In the genomic region with DNA sequence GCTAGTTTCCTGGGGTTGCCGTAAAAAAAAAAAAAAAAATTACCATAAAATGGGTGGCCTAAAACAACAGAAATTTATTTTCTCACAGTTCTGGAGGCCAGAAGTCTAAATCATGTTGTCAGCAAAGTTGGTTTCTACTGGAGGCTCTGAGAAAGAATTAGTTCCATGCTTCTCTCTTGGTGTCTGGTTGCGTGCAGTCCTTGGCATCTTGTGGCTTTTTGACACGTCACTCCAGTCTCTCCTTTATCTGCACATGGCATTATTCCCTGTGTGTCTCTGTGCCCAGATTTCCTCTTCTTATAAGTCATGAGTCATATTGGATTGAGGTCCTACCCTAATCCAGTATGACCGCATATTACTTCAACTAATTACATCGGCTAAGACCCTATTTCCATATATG, we compare ENCODE assay signal across 26 cellular contexts. TPM values are rescaled to one million over a fixed set of nuclear protein-coding genes. Genes with fewer than 3 reads are reported as not detected.
A peak's percentile ranks its signal among the peaks of the same experiment; 100 is the strongest.
DNase-seq lines count a peak whose midpoint lies in the region; ATAC-seq and TF ChIP-seq lines count a peak whose summit lies in the region.
"Had no signal": no experiment of that assay in that cellular context is flagged by ENCODE, and none has a peak within 500 bp of the region (broad histone marks: within the 10 kb centered on the region; RNA-seq: fewer than 3 reads in every experiment).

No MANE protein-coding gene starts in this region.

- BruUV-seq in PC-3 (replicated peaks; lab: Mats Ljungman, UMichigan) = no TSS peak

- H3K36me3 ChIP-seq in PC-3 (ENCODE audit: low read depth, low read length) (no peaks in the 10 kb centered on the region), skeletal muscle satellite cell (ENCODE audit: insufficient read depth, low read length) (no peaks in the 10 kb centered on the region)
- H3K36me3 ChIP-seq: BLaER1 treated with 17β-estradiol and CSF1 and Interleukin-3, amounts not matched to agents 10 nM and 100 nM; thoracic aorta had no signal

- CTCF ChIA-PET in PC-3 (lab: Charles Lee) = no interaction called here
- CTCF ChIA-PET in activated CD4-positive, alpha-beta memory T cell treated with anti-CD3 and anti-CD28 coated beads, Interleukin-2, amount 10 ng/mL, durations not matched to agents 7 days and 5 days (lab: Charles Lee) = no interaction called here

- H3K27me3 ChIP-seq in PC-3 (ENCODE audit: low read length) (no peaks in the 10 kb centered on the region), skeletal muscle satellite cell (ENCODE audit: control insufficient read depth, insufficient read depth, low read length) (no peaks in the 10 kb centered on the region)
- H3K27me3 ChIP-seq: BLaER1 treated with 17β-estradiol and CSF1 and Interleukin-3, amounts not matched to agents 10 nM and 100 nM; gastroesophageal sphincter had no signal

- H3K36me3 Mint-ChIP-seq in activated CD4-positive, alpha-beta memory T cell treated with anti-CD3 and anti-CD28 coated beads, Interleukin-2, amount 10 ng/mL, durations not matched to agents 7 days and 5 days (ENCODE audit: low read depth) = no peaks in the 10 kb centered on the region
- H3K36me3 Mint-ChIP-seq: natural killer cell treated with Interleukin-12 subunit alpha and Interleukin-12 subunit beta and Interleukin-15 and Interleukin-18, amount 100 ng/mL, for 72 hours had no signal

- no peak for TF ChIP-seq CTCF in PC-3 (conservative IDR thresholded peaks at IDR 0.05; ENCODE audit: low read depth, low read length)

- no peaks in the 10 kb centered on the region for H4K20me1 ChIP-seq in PC-3 (ENCODE audit: low read length)
- H4K20me1 ChIP-seq: BLaER1 treated with 17β-estradiol and CSF1 and Interleukin-3, amounts not matched to agents 10 nM and 100 nM had no signal

- no peak for ATAC-seq in PC-3
- ATAC-seq: activated CD8-positive, alpha-beta T cell treated with anti-CD3 and anti-CD28 coated beads for 36 hours; gastroesophageal sphincter; GM12878; natural killer cell treated with Interleukin-12 subunit alpha and Interleukin-12 subunit beta and Interleukin-15 and Interleukin-18, amount 100 ng/mL, for 72 hours had no signal

- no peaks in the 10 kb centered on the region for H3K9me3 ChIP-seq in PC-3 (ENCODE audit: low read length)
- no peaks in the 10 kb centered on the region for H3K9me3 ChIP-seq in skeletal muscle satellite cell (replicated peaks; ENCODE audit: low read length)
- H3K9me3 ChIP-seq: BLaER1 treated with 17β-estradiol and CSF1 and Interleukin-3, amounts not matched to agents 10 nM and 100 nM; gastroesophageal sphincter; thoracic aorta had no signal

- H3K4me1 ChIP-seq in PC-3 (ENCODE audit: insufficient read depth, low read length) = no peaks in the 10 kb centered on the region
- peaks cover 12% of the 10 kb centered on the region for H3K4me1 ChIP-seq in skeletal muscle satellite cell (ENCODE audit: control insufficient read depth, insufficient read depth, low read length)
- H3K4me1 ChIP-seq: BLaER1 treated with 17β-estradiol and CSF1 and Interleukin-3, amounts not matched to agents 10 nM and 100 nM; gastroesophageal sphincter had no signal

- POLR2A ChIA-PET in PC-3 (lab: Charles Lee; ENCODE audit: unreplicated experiment) = no interaction called here
- POLR2A ChIA-PET in activated CD4-positive, alpha-beta memory T cell treated with anti-CD3 and anti-CD28 coated beads, Interleukin-2, amount 10 ng/mL, durations not matched to agents 7 days and 5 days (lab: Charles Lee) = no interaction called here

- H3K27me3 Mint-ChIP-seq in activated CD4-positive, alpha-beta memory T cell treated with anti-CD3 and anti-CD28 coated beads, Interleukin-2, amount 10 ng/mL, durations not matched to agents 7 days and 5 days = peaks cover 2% of the 10 kb centered on the region
- H3K27me3 Mint-ChIP-seq: activated B cell treated with CpG ODN at 0.5 μM for 24 hours had no signal

- no peak overlapping the region for H3K4me3 Mint-ChIP-seq in activated CD4-positive, alpha-beta memory T cell treated with anti-CD3 and anti-CD28 coated beads, Interleukin-2, amount 10 ng/mL, durations not matched to agents 7 days and 5 days
- H3K4me3 Mint-ChIP-seq: activated B cell treated with CpG ODN at 0.5 μM for 24 hours; activated CD8-positive, alpha-beta T cell treated with anti-CD3 and anti-CD28 coated beads for 36 hours; activated naive CD4-positive, alpha-beta T cell treated with anti-CD3 and anti-CD28 coated beads for 36 hours; endodermal cell; H9; natural killer cell treated with Interleukin-12 subunit alpha and Interleukin-12 subunit beta and Interleukin-15 and Interleukin-18, amount 100 ng/mL, for 72 hours; T-helper 2 cell treated with Interferon-gamma antibody and Interleukin-4, amounts not matched to agents 5 μg/mL and 100 μg/mL, for 36 hours had no signal

- no peaks in the 10 kb centered on the region for H3F3A ChIP-seq in PC-3 (ENCODE audit: low read length, unreplicated experiment)

- no peaks in the 10 kb centered on the region for H3K79me2 ChIP-seq in PC-3 (ENCODE audit: low read length)

- H2AFZ ChIP-seq in PC-3 (ENCODE audit: low read length) = no peak overlapping the region

- H3K9me2 ChIP-seq in PC-3 (replicated peaks; ENCODE audit: low read length) = no peaks in the 10 kb centered on the region

- no peak overlapping the region for H3K4me2 ChIP-seq in PC-3 (ENCODE audit: low read length)
- peak overlapping the region; percentile 4 for H3K4me2 ChIP-seq in skeletal muscle satellite cell (ENCODE audit: low read length)
- H3K4me2 ChIP-seq: BLaER1 treated with 17β-estradiol and CSF1 and Interleukin-3, amounts not matched to agents 10 nM and 100 nM had no signal

- H3K9me3 Mint-ChIP-seq in activated CD4-positive, alpha-beta memory T cell treated with anti-CD3 and anti-CD28 coated beads, Interleukin-2, amount 10 ng/mL, durations not matched to agents 7 days and 5 days = no peaks in the 10 kb centered on the region
- H3K9me3 Mint-ChIP-seq: activated B cell treated with CpG ODN at 0.5 μM for 24 hours; activated CD8-positive, alpha-beta T cell treated with anti-CD3 and anti-CD28 coated beads for 36 hours; activated naive CD4-positive, alpha-beta T cell treated with anti-CD3 and anti-CD28 coated beads for 36 hours; endodermal cell; H9; natural killer cell treated with Interleukin-12 subunit alpha and Interleukin-12 subunit beta and Interleukin-15 and Interleukin-18, amount 100 ng/mL, for 72 hours; T-helper 2 cell treated with Interferon-gamma antibody and Interleukin-4, amounts not matched to agents 5 μg/mL and 100 μg/mL, for 36 hours had no signal

- H3K27ac ChIP-seq in PC-3 (ENCODE audit: low read length) = no peak overlapping the region
- H3K27ac ChIP-seq: BLaER1 treated with 17β-estradiol and CSF1 and Interleukin-3, amounts not matched to agents 10 nM and 100 nM; gastroesophageal sphincter; SK-N-MC; thoracic aorta had no signal

- H3K4me3 ChIP-seq in PC-3 (ENCODE audit: low read length) (no peak overlapping the region), skeletal muscle satellite cell (ENCODE audit: low read length) (no peak overlapping the region)
- H3K4me3 ChIP-seq: BLaER1 treated with 17β-estradiol and CSF1 and Interleukin-3, amounts not matched to agents 10 nM and 100 nM; gastroesophageal sphincter; GM12878; SK-N-MC; thoracic aorta had no signal

- H3K9ac ChIP-seq in PC-3 (ENCODE audit: low read length) = no peak overlapping the region
- H3K9ac ChIP-seq in skeletal muscle satellite cell (ENCODE audit: low read depth, low read length) = no peak overlapping the region
- H3K9ac ChIP-seq: BLaER1 treated with 17β-estradiol and CSF1 and Interleukin-3, amounts not matched to agents 10 nM and 100 nM had no signal

- DNase-seq in GM03348 (ENCODE audit: low spot score) (peak; percentile 40), PC-3 (peak; percentile 19), fibroblast of gingiva (ENCODE audit: low read depth) (peak; percentile 31), NCI-H226 (no peak), SKM-1 treated with dmso at 0.1 percent for 144 hours (lab: John Stamatoyannopoulos, UW; ENCODE audit: unreplicated experiment) (no peak)
- no peak for DNase-seq in activated CD4-positive, alpha-beta memory T cell treated with anti-CD3 and anti-CD28 coated beads, Interleukin-2, amount 10 ng/mL, durations not matched to agents 7 days and 5 days
- DNase-seq: activated B cell treated with CpG ODN at 0.5 μM for 24 hours; activated CD8-positive, alpha-beta T cell treated with anti-CD3 and anti-CD28 coated beads for 36 hours; activated naive CD4-positive, alpha-beta T cell treated with anti-CD3 and anti-CD28 coated beads for 36 hours; activated T-cell treated with anti-CD3 and anti-CD28 coated beads, Interleukin-2, amount 50 U/mL, for 1 hour; aorta; Calu3; endodermal cell; H9; kidney glomerular epithelial cell; mesendoderm; NCI-H1694; NCI-H774 had no signal

- intact Hi-C loops in PC-3 (cut with micrococcal nuclease) = no loop called here

- no peak overlapping the region for H3K27ac Mint-ChIP-seq in activated CD4-positive, alpha-beta memory T cell treated with anti-CD3 and anti-CD28 coated beads, Interleukin-2, amount 10 ng/mL, durations not matched to agents 7 days and 5 days
- H3K27ac Mint-ChIP-seq: activated B cell treated with CpG ODN at 0.5 μM for 24 hours; activated CD8-positive, alpha-beta T cell treated with anti-CD3 and anti-CD28 coated beads for 36 hours; activated naive CD4-positive, alpha-beta T cell treated with anti-CD3 and anti-CD28 coated beads for 36 hours; endodermal cell; H9; natural killer cell treated with Interleukin-12 subunit alpha and Interleukin-12 subunit beta and Interleukin-15 and Interleukin-18, amount 100 ng/mL, for 72 hours; T-helper 2 cell treated with Interferon-gamma antibody and Interleukin-4, amounts not matched to agents 5 μg/mL and 100 μg/mL, for 36 hours had no signal

- H3K4me1 Mint-ChIP-seq in activated CD4-positive, alpha-beta memory T cell treated with anti-CD3 and anti-CD28 coated beads, Interleukin-2, amount 10 ng/mL, durations not matched to agents 7 days and 5 days = no peaks in the 10 kb centered on the region
- H3K4me1 Mint-ChIP-seq: activated B cell treated with CpG ODN at 0.5 μM for 24 hours, endodermal cell, H9 had no signal

RNA-seq across cellular contexts. Expression of a gene that starts 38.7 kb away (rescaled TPM):
- 0.15 TPM in 1 of 2 replicates, not detected in the other for total RNA-seq in PC-3 (2014; rRNA removed)
- total RNA-seq in skeletal muscle satellite cell (2012; rRNA removed) = 0.44 and 0.76 TPM in 2 replicates
- total RNA-seq in activated CD4-positive, alpha-beta memory T cell treated with anti-CD3 and anti-CD28 coated beads, Interleukin-2, amount 10 ng/mL, durations not matched to agents 7 days and 5 days = not detected
- total RNA-seq: activated B cell treated with CpG ODN at 0.5 μM for 24 hours; activated CD8-positive, alpha-beta T cell treated with anti-CD3 and anti-CD28 coated beads for 36 hours; activated naive CD4-positive, alpha-beta T cell treated with anti-CD3 and anti-CD28 coated beads for 36 hours; aorta; Calu3; endodermal cell; GM12878; H9; natural killer cell treated with Interleukin-12 subunit alpha and Interleukin-12 subunit beta and Interleukin-15 and Interleukin-18, amount 100 ng/mL, for 72 hours; thoracic aorta had no signal

Comparison
In these comparisons a context has a peak if more than half of its experiments do, and no peak if none do; other contexts are left out.
1. DNase-seq: peak in GM03348 (single experiment), PC-3 (single experiment) and fibroblast of gingiva (single experiment); none in NCI-H226 (single experiment), activated CD4-positive, alpha-beta memory T cell treated with anti-CD3 and anti-CD28 coated beads, Interleukin-2, amount 10 ng/mL, durations not matched to agents 7 days and 5 days (single experiment) and SKM-1 treated with dmso at 0.1 percent for 144 hours (single experiment).